ENCODE assay signal across 1 cellular context in genomic region chr11:111908639-111909305, GRCh38.
TF ChIP-seq lines count a peak whose summit lies in the region.

No MANE protein-coding gene starts in this region.

TF ChIP-seq in K562, 482 proteins besides CTCF, POLR2A, EP300 and RAD21:
- no peak for TF ChIP-seq BCL6 (CRISPR knock-in tag; IDR thresholded peaks at IDR 0.05)
- TF ChIP-seq TFAM (CRISPR knock-in tag; conservative IDR thresholded peaks at IDR 0.05): no peak
- TF ChIP-seq, protein P1, sequence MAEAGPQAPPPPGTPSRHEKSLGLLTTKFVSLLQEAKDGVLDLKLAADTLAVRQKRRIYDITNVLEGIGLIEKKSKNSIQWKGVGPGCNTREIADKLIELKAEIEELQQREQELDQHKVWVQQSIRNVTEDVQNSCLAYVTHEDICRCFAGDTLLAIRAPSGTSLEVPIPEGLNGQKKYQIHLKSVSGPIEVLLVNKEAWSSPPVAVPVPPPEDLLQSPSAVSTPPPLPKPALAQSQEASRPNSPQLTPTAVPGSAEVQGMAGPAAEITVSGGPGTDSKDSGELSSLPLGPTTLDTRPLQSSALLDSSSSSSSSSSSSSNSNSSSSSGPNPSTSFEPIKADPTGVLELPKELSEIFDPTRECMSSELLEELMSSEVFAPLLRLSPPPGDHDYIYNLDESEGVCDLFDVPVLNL (CRISPR knock-in tag; IDR thresholded peaks at IDR 0.05; ENCODE audit: low read depth): no peak
- no peak for TF ChIP-seq JUND (IDR thresholded peaks at IDR 0.05; ENCODE audit: borderline replicate concordance, low read depth, low read length)
- TF ChIP-seq JUND (tag; IDR thresholded peaks at IDR 0.05; ENCODE audit: borderline replicate concordance, low read depth, low read length): no peak
- no peak for TF ChIP-seq THRA (IDR thresholded peaks at IDR 0.05)
- no peak for TF ChIP-seq SLC30A9 (CRISPR knock-in tag; IDR thresholded peaks at IDR 0.05)
- TF ChIP-seq RBBP5 (IDR thresholded peaks at IDR 0.05; ENCODE audit: borderline replicate concordance, insufficient read depth, low read length, poor library complexity, severe bottlenecking): no peak
- TF ChIP-seq NR3C1 (CRISPR knock-in tag; IDR thresholded peaks at IDR 0.05): no peak
- no peak for TF ChIP-seq POLR2AphosphoS2 (IDR thresholded peaks at IDR 0.05; ENCODE audit: low read length)
- TF ChIP-seq RAD51 (IDR thresholded peaks at IDR 0.05; ENCODE audit: borderline replicate concordance, low read depth): no peak
- TF ChIP-seq NCOA2 (IDR thresholded peaks at IDR 0.05; ENCODE audit: partially characterized antibody in 2 of 2): no peak
